Comparison of ENCODE assay signal across 1 cellular context in genomic region chr18:22930089-22930713, GRCh38.
TF ChIP-seq lines count a peak whose summit lies in the region.

No MANE protein-coding gene starts in this region.

TF ChIP-seq in HEK293, 187 proteins besides CTCF, POLR2A, EP300 and RAD21 (continued from another document):
- TF ChIP-seq ZBTB8A (tag by site-specific recombination; IDR thresholded peaks at IDR 0.05): no peak
- no peak for TF ChIP-seq ZNF701 (tag by site-specific recombination; IDR thresholded peaks at IDR 0.05)
